8 cellular contexts compared by ENCODE assay signal in genomic region chr4:76948441-76949292, GRCh38. TPM values are rescaled to one million over a fixed set of nuclear protein-coding genes. Genes with fewer than 3 reads are reported as not detected.
DNase-seq lines count a peak whose midpoint lies in the region; ATAC-seq and TF ChIP-seq lines count a peak whose summit lies in the region.

No MANE protein-coding gene starts in this region.

- H3K27ac ChIP-seq in mammary epithelial cell (ENCODE audit: insufficient read depth, low read depth, low read length): peak overlapping the region; percentile 72

- peak; percentile 65 for TF ChIP-seq POLR2A in GM15510 (IDR thresholded peaks at IDR 0.05; ENCODE audit: borderline replicate concordance, extremely low read depth, insufficient read length)

- no peaks in the 10 kb centered on the region for H3K36me3 Mint-ChIP-seq in WTC11

- CTCF ChIA-PET in WTC11 (lab: Charles Lee) (interaction anchor here (0.6 to 1.4 kb wide), 4 partner anchors 38 to 768 kb away, joined by 3 to 5 read pairs (median 4); no protein-coding TSS in a partner anchor), mammary epithelial cell (lab: Charles Lee; ENCODE audit: low non-redundant PET) (no interaction called here)

- no peaks in the 10 kb centered on the region for H3K9me3 ChIP-seq in mammary epithelial cell (replicated peaks; ENCODE audit: insufficient read depth, low read length)

- intact Hi-C loops in mammary epithelial cell (cut with micrococcal nuclease): loop anchor here (1.0 to 10.0 kb wide), 5 partner anchors 51 to 436 kb away; no protein-coding TSS in a partner anchor

- peaks cover 35% of the 10 kb centered on the region for H3K4me1 Mint-ChIP-seq in WTC11

- TF ChIP-seq CTCF in WTC11 (IDR thresholded peaks at IDR 0.05): no peak
- no peak for TF ChIP-seq CTCF in mammary epithelial cell (conservative IDR thresholded peaks at IDR 0.05 in 1 of 2, IDR thresholded peaks at IDR 0.05 in 1 of 2; ENCODE audit: extremely low read depth in 1 of 2, insufficient read depth in 1 of 2, low read depth in 1 of 2, low read length in 2 of 2)

- BruUV-seq in mammary epithelial cell (replicated peaks; lab: Mats Ljungman, UMichigan): no TSS peak

- H3K79me2 ChIP-seq in mammary epithelial cell (ENCODE audit: insufficient read depth, low read length): peaks cover 70% of the 10 kb centered on the region

- in situ Hi-C loops in mammary epithelial cell (cut with MboI; ENCODE audit: low sequenced_read_pairs in 2 of 2): no loop called here

- POLR2A ChIA-PET in WTC11 (lab: Charles Lee): interaction anchor here (0.6 to 1.1 kb wide), 3 partner anchors 104 to 513 kb away, joined by 3 to 4 read pairs (median 3); no protein-coding TSS in a partner anchor

- dilution Hi-C loops in mammary epithelial cell (cut with HindIII; ENCODE audit: low sequenced_read_pairs): no loop called here

- H3K9ac ChIP-seq in mammary epithelial cell (ENCODE audit: insufficient read depth, low read length): peak overlapping the region; percentile 80

- H4K20me1 ChIP-seq in mammary epithelial cell (ENCODE audit: insufficient read depth, low read length): no peaks in the 10 kb centered on the region

- peak; percentile 75 for DNase-seq in NCI-H146 (lab: John Stamatoyannopoulos, UW)
- DNase-seq in WTC11 (ENCODE audit: low spot score): peak; percentile 71
- peak; percentile 73 for DNase-seq in mammary epithelial cell
- peak; percentile 81 for DNase-seq in iris pigment epithelial cell (ENCODE audit: low read depth)
- peak; percentile 71 for DNase-seq in stimulated activated CD4-positive, alpha-beta T cell treated with anti-CD3 and anti-CD28 coated beads, Interleukin-15, amount 100 ng/mL, for 24 hours
- DNase-seq in COLO829 (ENCODE audit: low spot score): no peak

- H3K4me3 ChIP-seq in mammary epithelial cell (replicated peaks in 1 of 3; ENCODE audit: insufficient read depth in 1 of 3, low read depth in 2 of 3, low read length in 3 of 3): peak overlapping the region; percentile 61 to 80 (median 70)

- peak overlapping the region; percentile 94 for H2AFZ ChIP-seq in mammary epithelial cell (ENCODE audit: low read depth, low read length)

- H3K4me1 ChIP-seq in mammary epithelial cell (ENCODE audit: insufficient read depth, low read length): peaks cover 20% of the 10 kb centered on the region

- ATAC-seq in HG02678 (IDR thresholded peaks at IDR 0.05; ENCODE audit: unreplicated experiment): peak; percentile 54
- ATAC-seq in WTC11: peak; percentile 40

- H3K9me3 Mint-ChIP-seq in WTC11: no peaks in the 10 kb centered on the region

- 6% methylated on average over 31 of the region's 63 CpGs for WGBS in mammary epithelial cell (ENCODE audit: low coverage, missing lambda C conversion rate)

- H3K4me3 Mint-ChIP-seq in WTC11: peak overlapping the region; percentile 83

- H3K4me2 ChIP-seq in mammary epithelial cell (ENCODE audit: insufficient read depth, low read depth, low read length): peak overlapping the region; percentile 100

- H3K27me3 ChIP-seq in mammary epithelial cell (ENCODE audit: insufficient read depth, low read length): no peaks in the 10 kb centered on the region

- H3K27me3 Mint-ChIP-seq in WTC11 (ENCODE audit: low read depth): peaks cover 12% of the 10 kb centered on the region

- H3K36me3 ChIP-seq in mammary epithelial cell (ENCODE audit: insufficient read depth, low read length): no peaks in the 10 kb centered on the region

- no peak overlapping the region; the same call in 1 of the 2 replicates for H3K27ac Mint-ChIP-seq in WTC11

TF ChIP-seq in WTC11, 78 proteins besides CTCF, POLR2A, EP300 and RAD21 (continues in another document):
- TF ChIP-seq GABPB1 (CRISPR knock-in tag; IDR thresholded peaks at IDR 0.05) (no peak), TP53 (CRISPR knock-in tag; IDR thresholded peaks at IDR 0.05) (no peak), OVOL2 (CRISPR knock-in tag; IDR thresholded peaks at IDR 0.05; ENCODE audit: borderline replicate concordance) (no peak), ESRRA (CRISPR knock-in tag; IDR thresholded peaks at IDR 0.05; ENCODE audit: borderline replicate concordance) (0 out of 2 replicates have a peak, but pooled peaks have one; percentile 40), USF1 (CRISPR knock-in tag; IDR thresholded peaks at IDR 0.05) (peak; percentile 51; the same call in 1 of the 2 replicates), JAZF1 (CRISPR knock-in tag; IDR thresholded peaks at IDR 0.05) (no peak), ZNF138 (CRISPR knock-in tag; conservative IDR thresholded peaks at IDR 0.05) (no peak), IRF1 (CRISPR knock-in tag; IDR thresholded peaks at IDR 0.05) (0 out of 2 replicates have a peak, but pooled peaks have one; percentile 45), ZNF416 (CRISPR knock-in tag; IDR thresholded peaks at IDR 0.05) (no peak), ZNF425 (CRISPR knock-in tag; conservative IDR thresholded peaks at IDR 0.05) (no peak), NFYB (CRISPR knock-in tag; conservative IDR thresholded peaks at IDR 0.05; ENCODE audit: low read depth) (no peak; the same call in 1 of the 2 replicates), PRDM15 (CRISPR knock-in tag; IDR thresholded peaks at IDR 0.05) (no peak), NFE2L1 (CRISPR knock-in tag; IDR thresholded peaks at IDR 0.05) (no peak), GRHL2 (CRISPR knock-in tag; IDR thresholded peaks at IDR 0.05; ENCODE audit: insufficient replicate concordance, severe bottlenecking) (no peak), TEAD4 (CRISPR knock-in tag; IDR thresholded peaks at IDR 0.05) (peak; percentile 72; the same call in 1 of the 2 replicates), TEAD1 (CRISPR knock-in tag; IDR thresholded peaks at IDR 0.05) (no peak), ZNF219 (CRISPR knock-in tag; IDR thresholded peaks at IDR 0.05; ENCODE audit: borderline replicate concordance) (no peak), SP1 (CRISPR knock-in tag; conservative IDR thresholded peaks at IDR 0.05) (no peak)

RNA-seq across cellular contexts. Expression of gene SEPTIN11, which starts 0.9 kb away (rescaled TPM):
- total RNA-seq in WTC11 (2021) (99.8 to 125 TPM (median 103 TPM) in 3 replicates), mammary epithelial cell (100 to 1,000 TPM; 156 to 188 TPM)
- polyA plus RNA-seq in mammary epithelial cell: 102 TPM
- polyA minus RNA-seq in mammary epithelial cell: 154 TPM

RNA-seq across cellular contexts. Expression of gene SOWAHB, which starts 50.7 kb away (rescaled TPM):
- 1.3 to 1.6 TPM (median 1.5 TPM) in 3 replicates for total RNA-seq in WTC11 (2021)
- 1 to 10 TPM; 2.9 to 8.3 TPM for total RNA-seq in mammary epithelial cell
- 0.33 TPM for polyA plus RNA-seq in mammary epithelial cell
- polyA minus RNA-seq in mammary epithelial cell: 0.47 TPM
